In the genomic region with DNA sequence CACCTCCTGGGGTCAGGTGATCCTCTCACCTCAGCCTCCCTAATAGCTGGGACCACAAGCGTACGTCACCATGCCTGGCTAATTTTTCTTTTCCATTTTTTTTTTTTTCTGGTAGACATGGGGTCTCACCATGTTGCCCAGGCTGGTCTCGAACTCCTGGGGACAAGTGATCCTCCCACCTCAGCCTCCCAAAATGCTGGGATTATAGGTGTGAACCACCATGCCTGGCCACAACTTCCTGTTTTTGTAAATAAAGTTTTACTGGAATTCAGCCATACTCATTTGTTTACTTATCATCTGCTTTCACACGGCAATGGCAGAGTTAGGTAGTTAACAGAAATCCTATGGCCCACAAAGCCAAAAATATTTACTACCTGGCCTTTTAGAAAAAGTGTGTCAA, we compare ENCODE assay signal across 2 cellular contexts.
TF ChIP-seq lines count a peak whose summit lies in the region.

No MANE protein-coding gene starts in this region.

TF ChIP-seq in WTC11, 78 proteins besides CTCF, POLR2A, EP300 and RAD21:
- TF ChIP-seq USF1 (CRISPR knock-in tag; IDR thresholded peaks at IDR 0.05) (no peak), ZNF121 (CRISPR knock-in tag; IDR thresholded peaks at IDR 0.05) (peak; percentile 51; the same call in 1 of the 2 replicates), ATF1 (CRISPR knock-in tag; IDR thresholded peaks at IDR 0.05) (no peak), HMGA2 (CRISPR knock-in tag; IDR thresholded peaks at IDR 0.05) (no peak), TCF7 (CRISPR knock-in tag; IDR thresholded peaks at IDR 0.05; ENCODE audit: low read depth) (no peak), CREB1 (CRISPR knock-in tag; IDR thresholded peaks at IDR 0.05) (no peak), CREM (CRISPR knock-in tag; IDR thresholded peaks at IDR 0.05) (no peak)
- TF ChIP-seq, protein P1, sequence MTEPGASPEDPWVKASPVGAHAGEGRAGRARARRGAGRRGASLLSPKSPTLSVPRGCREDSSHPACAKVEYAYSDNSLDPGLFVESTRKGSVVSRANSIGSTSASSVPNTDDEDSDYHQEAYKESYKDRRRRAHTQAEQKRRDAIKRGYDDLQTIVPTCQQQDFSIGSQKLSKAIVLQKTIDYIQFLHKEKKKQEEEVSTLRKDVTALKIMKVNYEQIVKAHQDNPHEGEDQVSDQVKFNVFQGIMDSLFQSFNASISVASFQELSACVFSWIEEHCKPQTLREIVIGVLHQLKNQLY (CRISPR knock-in tag; IDR thresholded peaks at IDR 0.05) = no peak

TF ChIP-seq in K562, 482 proteins besides CTCF, POLR2A, EP300 and RAD21:
- TF ChIP-seq SMARCA5 (IDR thresholded peaks at IDR 0.05) (0 out of 2 replicates have a peak, but pooled peaks have one; percentile 27), CC2D1A (IDR thresholded peaks at IDR 0.05) (peak; percentile 88), CHAMP1 (IDR thresholded peaks at IDR 0.05) (peak; percentile 61; the same call in 1 of the 2 replicates), ZNF121 (CRISPR knock-in tag; conservative IDR thresholded peaks at IDR 0.05) (peak; percentile 22; the same call in 1 of the 2 replicates), ZNF274 (IDR thresholded peaks at IDR 0.05; ENCODE audit: borderline replicate concordance, low read depth, low read length) (0 out of 2 replicates have a peak, but pooled peaks have one; percentile 23), CBX1 (IDR thresholded peaks at IDR 0.05; ENCODE audit: low read depth) (0 out of 2 replicates have a peak, but pooled peaks have one; percentile 60), NFIC (IDR thresholded peaks at IDR 0.05) (0 out of 2 replicates have a peak, but pooled peaks have one; percentile 26), CREB3 (tag; conservative IDR thresholded peaks at IDR 0.05; ENCODE audit: low read depth) (no peak), TRIM24 (IDR thresholded peaks at IDR 0.05) (0 out of 4 replicates have a peak, but pooled peaks of 1 of the 2 experiments have one; percentile 17), NKRF (IDR thresholded peaks at IDR 0.05; ENCODE audit: borderline replicate concordance) (no peak), TFAM (CRISPR knock-in tag; conservative IDR thresholded peaks at IDR 0.05) (no peak), HDAC2 (IDR thresholded peaks at IDR 0.05) (no peak)
- TF ChIP-seq, protein P2, sequence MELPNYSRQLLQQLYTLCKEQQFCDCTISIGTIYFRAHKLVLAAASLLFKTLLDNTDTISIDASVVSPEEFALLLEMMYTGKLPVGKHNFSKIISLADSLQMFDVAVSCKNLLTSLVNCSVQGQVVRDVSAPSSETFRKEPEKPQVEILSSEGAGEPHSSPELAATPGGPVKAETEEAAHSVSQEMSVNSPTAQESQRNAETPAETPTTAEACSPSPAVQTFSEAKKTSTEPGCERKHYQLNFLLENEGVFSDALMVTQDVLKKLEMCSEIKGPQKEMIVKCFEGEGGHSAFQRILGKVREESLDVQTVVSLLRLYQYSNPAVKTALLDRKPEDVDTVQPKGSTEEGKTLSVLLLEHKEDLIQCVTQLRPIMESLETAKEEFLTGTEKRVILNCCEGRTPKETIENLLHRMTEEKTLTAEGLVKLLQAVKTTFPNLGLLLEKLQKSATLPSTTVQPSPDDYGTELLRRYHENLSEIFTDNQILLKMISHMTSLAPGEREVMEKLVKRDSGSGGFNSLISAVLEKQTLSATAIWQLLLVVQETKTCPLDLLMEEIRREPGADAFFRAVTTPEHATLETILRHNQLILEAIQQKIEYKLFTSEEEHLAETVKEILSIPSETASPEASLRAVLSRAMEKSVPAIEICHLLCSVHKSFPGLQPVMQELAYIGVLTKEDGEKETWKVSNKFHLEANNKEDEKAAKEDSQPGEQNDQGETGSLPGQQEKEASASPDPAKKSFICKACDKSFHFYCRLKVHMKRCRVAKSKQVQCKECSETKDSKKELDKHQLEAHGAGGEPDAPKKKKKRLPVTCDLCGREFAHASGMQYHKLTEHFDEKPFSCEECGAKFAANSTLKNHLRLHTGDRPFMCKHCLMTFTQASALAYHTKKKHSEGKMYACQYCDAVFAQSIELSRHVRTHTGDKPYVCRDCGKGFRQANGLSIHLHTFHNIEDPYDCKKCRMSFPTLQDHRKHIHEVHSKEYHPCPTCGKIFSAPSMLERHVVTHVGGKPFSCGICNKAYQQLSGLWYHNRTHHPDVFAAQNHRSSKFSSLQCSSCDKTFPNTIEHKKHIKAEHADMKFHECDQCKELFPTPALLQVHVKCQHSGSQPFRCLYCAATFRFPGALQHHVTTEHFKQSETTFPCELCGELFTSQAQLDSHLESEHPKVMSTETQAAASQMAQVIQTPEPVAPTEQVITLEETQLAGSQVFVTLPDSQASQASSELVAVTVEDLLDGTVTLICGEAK (IDR thresholded peaks at IDR 0.05) = peak; percentile 95
- TF ChIP-seq, protein P2 (CRISPR knock-in tag; IDR thresholded peaks at IDR 0.05) = peak; percentile 92
- TF ChIP-seq, protein P3, sequence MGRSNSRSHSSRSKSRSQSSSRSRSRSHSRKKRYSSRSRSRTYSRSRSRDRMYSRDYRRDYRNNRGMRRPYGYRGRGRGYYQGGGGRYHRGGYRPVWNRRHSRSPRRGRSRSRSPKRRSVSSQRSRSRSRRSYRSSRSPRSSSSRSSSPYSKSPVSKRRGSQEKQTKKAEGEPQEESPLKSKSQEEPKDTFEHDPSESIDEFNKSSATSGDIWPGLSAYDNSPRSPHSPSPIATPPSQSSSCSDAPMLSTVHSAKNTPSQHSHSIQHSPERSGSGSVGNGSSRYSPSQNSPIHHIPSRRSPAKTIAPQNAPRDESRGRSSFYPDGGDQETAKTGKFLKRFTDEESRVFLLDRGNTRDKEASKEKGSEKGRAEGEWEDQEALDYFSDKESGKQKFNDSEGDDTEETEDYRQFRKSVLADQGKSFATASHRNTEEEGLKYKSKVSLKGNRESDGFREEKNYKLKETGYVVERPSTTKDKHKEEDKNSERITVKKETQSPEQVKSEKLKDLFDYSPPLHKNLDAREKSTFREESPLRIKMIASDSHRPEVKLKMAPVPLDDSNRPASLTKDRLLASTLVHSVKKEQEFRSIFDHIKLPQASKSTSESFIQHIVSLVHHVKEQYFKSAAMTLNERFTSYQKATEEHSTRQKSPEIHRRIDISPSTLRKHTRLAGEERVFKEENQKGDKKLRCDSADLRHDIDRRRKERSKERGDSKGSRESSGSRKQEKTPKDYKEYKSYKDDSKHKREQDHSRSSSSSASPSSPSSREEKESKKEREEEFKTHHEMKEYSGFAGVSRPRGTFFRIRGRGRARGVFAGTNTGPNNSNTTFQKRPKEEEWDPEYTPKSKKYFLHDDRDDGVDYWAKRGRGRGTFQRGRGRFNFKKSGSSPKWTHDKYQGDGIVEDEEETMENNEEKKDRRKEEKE (IDR thresholded peaks at IDR 0.05; ENCODE audit: borderline replicate concordance in 1 of 2, control insufficient read depth in 1 of 2, low read depth in 2 of 2, low read length in 1 of 2) = no peak
